ENCODE assay signal across 1 cellular context in genomic region chr7:126657137-126657536, GRCh38.
TF ChIP-seq lines count a peak whose summit lies in the region.

No MANE protein-coding gene starts in this region.

TF ChIP-seq in GM12878, 131 proteins besides CTCF, POLR2A, EP300 and RAD21 (continued from another document):
- TF ChIP-seq E2F8 (IDR thresholded peaks at IDR 0.05; ENCODE audit: low read depth, partially characterized antibody), result no peak
